Comparison of ENCODE assay signal across 1 cellular context in the genomic region with DNA sequence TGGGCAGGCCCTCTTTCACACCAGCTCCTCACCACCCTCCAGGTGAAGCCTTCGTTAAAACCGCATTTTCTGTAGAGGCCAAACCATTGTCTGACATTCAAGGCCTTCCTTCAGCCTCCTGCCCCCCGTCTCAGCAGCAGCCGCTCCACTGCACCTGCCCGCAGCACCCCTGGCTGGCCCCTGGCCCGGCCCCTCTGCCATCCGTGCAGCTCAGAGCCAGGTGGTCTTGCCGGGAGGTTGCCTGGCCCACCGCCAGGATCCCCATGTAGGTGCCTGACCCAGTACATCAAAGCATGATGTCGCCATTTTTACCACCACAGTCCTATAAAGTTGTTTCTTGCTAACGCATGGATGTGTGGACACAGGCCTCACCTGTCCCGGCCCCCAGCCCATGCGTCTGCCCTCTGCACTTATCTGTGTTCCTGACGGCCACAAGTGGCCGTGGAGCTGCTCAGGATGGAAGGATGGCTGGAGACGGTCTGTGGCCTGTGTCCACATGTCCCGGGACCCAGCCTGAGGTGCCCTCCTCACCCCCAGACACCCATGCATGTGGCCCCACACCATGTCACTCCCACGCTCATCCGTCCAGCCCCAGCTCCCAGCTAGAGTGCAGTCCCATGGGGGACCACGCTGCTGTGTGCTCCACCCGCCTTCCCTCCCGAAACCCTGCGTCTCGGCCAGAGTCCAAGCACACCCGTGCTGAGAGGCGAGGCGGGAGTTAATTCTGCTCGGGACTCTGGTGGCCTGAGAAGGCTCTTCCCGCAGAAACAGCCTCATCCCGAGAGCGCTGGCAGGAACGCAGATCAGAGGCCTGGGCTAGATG.
TF ChIP-seq lines count a peak whose summit lies in the region.

No MANE protein-coding gene starts in this region.

TF ChIP-seq in SK-N-SH treated with all-trans-retinoic acid at 6 μM for 48 hours, 23 proteins besides CTCF, POLR2A, EP300 and RAD21 (continued from another document):
- TF ChIP-seq CSDC2 (CRISPR knock-in tag; IDR thresholded peaks at IDR 0.05) (no peak), ZNF8 (CRISPR knock-in tag; IDR thresholded peaks at IDR 0.05) (no peak)
